ENCODE assay signal across 2 cellular contexts in the genomic region with DNA sequence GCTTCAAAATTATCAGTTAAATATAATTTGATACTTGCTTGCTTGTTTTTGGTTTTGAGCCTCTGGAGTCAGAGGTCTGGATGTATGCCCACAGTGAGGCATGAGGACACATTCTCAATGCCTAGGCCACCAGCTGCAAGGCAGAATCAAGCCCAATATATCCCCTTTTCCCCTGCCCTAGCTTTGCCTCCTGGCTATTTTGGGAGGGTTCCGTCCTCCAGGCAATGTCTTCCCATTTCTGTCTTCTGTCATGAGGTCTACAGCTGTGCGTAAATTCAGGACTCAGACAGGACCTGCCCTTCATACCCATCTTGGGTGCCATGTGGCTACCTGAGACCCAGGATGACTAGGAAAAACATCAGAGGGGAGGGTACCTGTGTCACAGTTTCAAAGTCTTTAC.
TF ChIP-seq lines count a peak whose summit lies in the region.

No MANE protein-coding gene starts in this region.

TF ChIP-seq in GM23338, 12 proteins besides CTCF, POLR2A, EP300 and RAD21 (continued from another document):
- TF ChIP-seq, protein P1, sequence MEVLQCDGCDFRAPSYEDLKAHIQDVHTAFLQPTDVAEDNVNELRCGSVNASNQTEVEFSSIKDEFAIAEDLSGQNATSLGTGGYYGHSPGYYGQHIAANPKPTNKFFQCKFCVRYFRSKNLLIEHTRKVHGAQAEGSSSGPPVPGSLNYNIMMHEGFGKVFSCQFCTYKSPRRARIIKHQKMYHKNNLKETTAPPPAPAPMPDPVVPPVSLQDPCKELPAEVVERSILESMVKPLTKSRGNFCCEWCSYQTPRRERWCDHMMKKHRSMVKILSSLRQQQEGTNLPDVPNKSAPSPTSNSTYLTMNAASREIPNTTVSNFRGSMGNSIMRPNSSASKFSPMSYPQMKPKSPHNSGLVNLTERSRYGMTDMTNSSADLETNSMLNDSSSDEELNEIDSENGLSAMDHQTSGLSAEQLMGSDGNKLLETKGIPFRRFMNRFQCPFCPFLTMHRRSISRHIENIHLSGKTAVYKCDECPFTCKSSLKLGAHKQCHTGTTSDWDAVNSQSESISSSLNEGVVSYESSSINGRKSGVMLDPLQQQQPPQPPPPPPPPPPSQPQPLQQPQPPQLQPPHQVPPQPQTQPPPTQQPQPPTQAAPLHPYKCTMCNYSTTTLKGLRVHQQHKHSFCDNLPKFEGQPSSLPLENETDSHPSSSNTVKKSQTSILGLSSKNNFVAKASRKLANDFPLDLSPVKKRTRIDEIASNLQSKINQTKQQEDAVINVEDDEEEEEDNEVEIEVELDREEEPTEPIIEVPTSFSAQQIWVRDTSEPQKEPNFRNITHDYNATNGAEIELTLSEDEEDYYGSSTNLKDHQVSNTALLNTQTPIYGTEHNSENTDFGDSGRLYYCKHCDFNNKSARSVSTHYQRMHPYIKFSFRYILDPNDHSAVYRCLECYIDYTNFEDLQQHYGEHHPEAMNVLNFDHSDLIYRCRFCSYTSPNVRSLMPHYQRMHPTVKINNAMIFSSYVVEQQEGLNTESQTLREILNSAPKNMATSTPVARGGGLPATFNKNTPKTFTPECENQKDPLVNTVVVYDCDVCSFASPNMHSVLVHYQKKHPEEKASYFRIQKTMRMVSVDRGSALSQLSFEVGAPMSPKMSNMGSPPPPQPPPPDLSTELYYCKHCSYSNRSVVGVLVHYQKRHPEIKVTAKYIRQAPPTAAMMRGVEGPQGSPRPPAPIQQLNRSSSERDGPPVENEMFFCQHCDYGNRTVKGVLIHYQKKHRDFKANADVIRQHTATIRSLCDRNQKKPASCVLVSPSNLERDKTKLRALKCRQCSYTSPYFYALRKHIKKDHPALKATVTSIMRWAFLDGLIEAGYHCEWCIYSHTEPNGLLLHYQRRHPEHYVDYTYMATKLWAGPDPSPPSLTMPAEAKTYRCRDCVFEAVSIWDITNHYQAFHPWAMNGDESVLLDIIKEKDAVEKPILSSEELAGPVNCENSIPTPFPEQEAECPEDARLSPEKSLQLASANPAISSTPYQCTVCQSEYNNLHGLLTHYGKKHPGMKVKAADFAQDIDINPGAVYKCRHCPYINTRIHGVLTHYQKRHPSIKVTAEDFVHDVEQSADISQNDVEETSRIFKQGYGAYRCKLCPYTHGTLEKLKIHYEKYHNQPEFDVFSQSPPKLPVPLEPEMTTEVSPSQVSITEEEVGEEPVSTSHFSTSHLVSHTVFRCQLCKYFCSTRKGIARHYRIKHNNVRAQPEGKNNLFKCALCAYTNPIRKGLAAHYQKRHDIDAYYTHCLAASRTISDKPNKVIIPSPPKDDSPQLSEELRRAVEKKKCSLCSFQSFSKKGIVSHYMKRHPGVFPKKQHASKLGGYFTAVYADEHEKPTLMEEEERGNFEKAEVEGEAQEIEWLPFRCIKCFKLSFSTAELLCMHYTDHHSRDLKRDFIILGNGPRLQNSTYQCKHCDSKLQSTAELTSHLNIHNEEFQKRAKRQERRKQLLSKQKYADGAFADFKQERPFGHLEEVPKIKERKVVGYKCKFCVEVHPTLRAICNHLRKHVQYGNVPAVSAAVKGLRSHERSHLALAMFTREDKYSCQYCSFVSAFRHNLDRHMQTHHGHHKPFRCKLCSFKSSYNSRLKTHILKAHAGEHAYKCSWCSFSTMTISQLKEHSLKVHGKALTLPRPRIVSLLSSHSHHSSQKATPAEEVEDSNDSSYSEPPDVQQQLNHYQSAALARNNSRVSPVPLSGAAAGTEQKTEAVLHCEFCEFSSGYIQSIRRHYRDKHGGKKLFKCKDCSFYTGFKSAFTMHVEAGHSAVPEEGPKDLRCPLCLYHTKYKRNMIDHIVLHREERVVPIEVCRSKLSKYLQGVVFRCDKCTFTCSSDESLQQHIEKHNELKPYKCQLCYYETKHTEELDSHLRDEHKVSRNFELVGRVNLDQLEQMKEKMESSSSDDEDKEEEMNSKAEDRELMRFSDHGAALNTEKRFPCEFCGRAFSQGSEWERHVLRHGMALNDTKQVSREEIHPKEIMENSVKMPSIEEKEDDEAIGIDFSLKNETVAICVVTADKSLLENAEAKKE (CRISPR knock-in tag; IDR thresholded peaks at IDR 0.05): no peak
- TF ChIP-seq ZNF114 (CRISPR knock-in tag; IDR thresholded peaks at IDR 0.05) (no peak), POLR2AphosphoS5 (IDR thresholded peaks at IDR 0.05; ENCODE audit: low read depth) (no peak), ZNF331 (CRISPR knock-in tag; IDR thresholded peaks at IDR 0.05; ENCODE audit: low read depth) (no peak), CREB1 (CRISPR knock-in tag; IDR thresholded peaks at IDR 0.05; ENCODE audit: low read depth) (no peak), STAT1 (IDR thresholded peaks at IDR 0.05; ENCODE audit: unreplicated experiment) (no peak), EZH2 (IDR thresholded peaks at IDR 0.05; ENCODE audit: low read depth, unreplicated experiment) (no peak)
- TF ChIP-seq, protein P2, sequence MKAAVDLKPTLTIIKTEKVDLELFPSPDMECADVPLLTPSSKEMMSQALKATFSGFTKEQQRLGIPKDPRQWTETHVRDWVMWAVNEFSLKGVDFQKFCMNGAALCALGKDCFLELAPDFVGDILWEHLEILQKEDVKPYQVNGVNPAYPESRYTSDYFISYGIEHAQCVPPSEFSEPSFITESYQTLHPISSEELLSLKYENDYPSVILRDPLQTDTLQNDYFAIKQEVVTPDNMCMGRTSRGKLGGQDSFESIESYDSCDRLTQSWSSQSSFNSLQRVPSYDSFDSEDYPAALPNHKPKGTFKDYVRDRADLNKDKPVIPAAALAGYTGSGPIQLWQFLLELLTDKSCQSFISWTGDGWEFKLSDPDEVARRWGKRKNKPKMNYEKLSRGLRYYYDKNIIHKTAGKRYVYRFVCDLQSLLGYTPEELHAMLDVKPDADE (IDR thresholded peaks at IDR 0.05): no peak

TF ChIP-seq in WTC11, 78 proteins besides CTCF, POLR2A, EP300 and RAD21 (continued from another document):
- TF ChIP-seq, protein P3, sequence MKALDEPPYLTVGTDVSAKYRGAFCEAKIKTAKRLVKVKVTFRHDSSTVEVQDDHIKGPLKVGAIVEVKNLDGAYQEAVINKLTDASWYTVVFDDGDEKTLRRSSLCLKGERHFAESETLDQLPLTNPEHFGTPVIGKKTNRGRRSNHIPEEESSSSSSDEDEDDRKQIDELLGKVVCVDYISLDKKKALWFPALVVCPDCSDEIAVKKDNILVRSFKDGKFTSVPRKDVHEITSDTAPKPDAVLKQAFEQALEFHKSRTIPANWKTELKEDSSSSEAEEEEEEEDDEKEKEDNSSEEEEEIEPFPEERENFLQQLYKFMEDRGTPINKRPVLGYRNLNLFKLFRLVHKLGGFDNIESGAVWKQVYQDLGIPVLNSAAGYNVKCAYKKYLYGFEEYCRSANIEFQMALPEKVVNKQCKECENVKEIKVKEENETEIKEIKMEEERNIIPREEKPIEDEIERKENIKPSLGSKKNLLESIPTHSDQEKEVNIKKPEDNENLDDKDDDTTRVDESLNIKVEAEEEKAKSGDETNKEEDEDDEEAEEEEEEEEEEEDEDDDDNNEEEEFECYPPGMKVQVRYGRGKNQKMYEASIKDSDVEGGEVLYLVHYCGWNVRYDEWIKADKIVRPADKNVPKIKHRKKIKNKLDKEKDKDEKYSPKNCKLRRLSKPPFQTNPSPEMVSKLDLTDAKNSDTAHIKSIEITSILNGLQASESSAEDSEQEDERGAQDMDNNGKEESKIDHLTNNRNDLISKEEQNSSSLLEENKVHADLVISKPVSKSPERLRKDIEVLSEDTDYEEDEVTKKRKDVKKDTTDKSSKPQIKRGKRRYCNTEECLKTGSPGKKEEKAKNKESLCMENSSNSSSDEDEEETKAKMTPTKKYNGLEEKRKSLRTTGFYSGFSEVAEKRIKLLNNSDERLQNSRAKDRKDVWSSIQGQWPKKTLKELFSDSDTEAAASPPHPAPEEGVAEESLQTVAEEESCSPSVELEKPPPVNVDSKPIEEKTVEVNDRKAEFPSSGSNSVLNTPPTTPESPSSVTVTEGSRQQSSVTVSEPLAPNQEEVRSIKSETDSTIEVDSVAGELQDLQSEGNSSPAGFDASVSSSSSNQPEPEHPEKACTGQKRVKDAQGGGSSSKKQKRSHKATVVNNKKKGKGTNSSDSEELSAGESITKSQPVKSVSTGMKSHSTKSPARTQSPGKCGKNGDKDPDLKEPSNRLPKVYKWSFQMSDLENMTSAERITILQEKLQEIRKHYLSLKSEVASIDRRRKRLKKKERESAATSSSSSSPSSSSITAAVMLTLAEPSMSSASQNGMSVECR (CRISPR knock-in tag; IDR thresholded peaks at IDR 0.05; ENCODE audit: borderline replicate concordance): no peak
- TF ChIP-seq ZNF423 (CRISPR knock-in tag; IDR thresholded peaks at IDR 0.05) (no peak), TEAD4 (CRISPR knock-in tag; IDR thresholded peaks at IDR 0.05) (no peak)
- TF ChIP-seq, protein P4, sequence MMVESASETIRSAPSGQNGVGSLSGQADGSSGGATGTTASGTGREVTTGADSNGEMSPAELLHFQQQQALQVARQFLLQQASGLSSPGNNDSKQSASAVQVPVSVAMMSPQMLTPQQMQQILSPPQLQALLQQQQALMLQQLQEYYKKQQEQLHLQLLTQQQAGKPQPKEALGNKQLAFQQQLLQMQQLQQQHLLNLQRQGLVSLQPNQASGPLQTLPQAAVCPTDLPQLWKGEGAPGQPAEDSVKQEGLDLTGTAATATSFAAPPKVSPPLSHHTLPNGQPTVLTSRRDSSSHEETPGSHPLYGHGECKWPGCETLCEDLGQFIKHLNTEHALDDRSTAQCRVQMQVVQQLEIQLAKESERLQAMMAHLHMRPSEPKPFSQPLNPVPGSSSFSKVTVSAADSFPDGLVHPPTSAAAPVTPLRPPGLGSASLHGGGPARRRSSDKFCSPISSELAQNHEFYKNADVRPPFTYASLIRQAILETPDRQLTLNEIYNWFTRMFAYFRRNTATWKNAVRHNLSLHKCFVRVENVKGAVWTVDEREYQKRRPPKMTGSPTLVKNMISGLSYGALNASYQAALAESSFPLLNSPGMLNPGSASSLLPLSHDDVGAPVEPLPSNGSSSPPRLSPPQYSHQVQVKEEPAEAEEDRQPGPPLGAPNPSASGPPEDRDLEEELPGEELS (CRISPR knock-in tag; IDR thresholded peaks at IDR 0.05): no peak
